Comparison of ENCODE assay signal across 14 cellular contexts in genomic region chr3:59335338-59335737, GRCh38.
A peak's percentile ranks its signal among the peaks of the same experiment; 100 is the strongest.
DNase-seq lines count a peak whose midpoint lies in the region; ATAC-seq and TF ChIP-seq lines count a peak whose summit lies in the region.
"Had no signal": no experiment of that assay in that cellular context is flagged by ENCODE, and none has a peak within 500 bp of the region (broad histone marks: within the 10 kb centered on the region; RNA-seq: fewer than 3 reads in every experiment).

No MANE protein-coding gene starts in this region.

- no peaks in the 10 kb centered on the region for H3K79me1 ChIP-seq in IMR-90 (ENCODE audit: low read depth in 1 of 2, low read length in 2 of 2)

- no peak for TF ChIP-seq EP300 in transverse colon (IDR thresholded peaks at IDR 0.05; ENCODE audit: low read depth)

- dilution Hi-C loops in IMR-90 (cut with HindIII; ENCODE audit: low sequenced_read_pairs, unreplicated experiment): no loop called here

- no peaks in the 10 kb centered on the region for H4K20me1 ChIP-seq in IMR-90 (ENCODE audit: insufficient read depth, low read length)

- H3K9me1 ChIP-seq in IMR-90 (ENCODE audit: insufficient read depth, low read length): no peaks in the 10 kb centered on the region; the same call in 1 of the 2 replicates

- H3K4me1 ChIP-seq in right cardiac atrium (ENCODE audit: control insufficient read depth, insufficient read depth, low read length): no peaks in the 10 kb centered on the region
- H3K4me1 ChIP-seq in IMR-90 (ENCODE audit: control insufficient read depth, insufficient read depth, low read length): peaks cover 2% of the 10 kb centered on the region; the same call in 1 of the 2 replicates
- no peaks in the 10 kb centered on the region for H3K4me1 ChIP-seq in transverse colon

- no peak overlapping the region for H2AK9ac ChIP-seq in IMR-90 (replicated peaks; ENCODE audit: low read depth, low read length, poor library complexity)

- CTCF ChIA-PET in IMR-90 (lab: Yijun Ruan, JAX): no interaction called here

- no peak for TF ChIP-seq RAD21 in IMR-90 (IDR thresholded peaks at IDR 0.05; ENCODE audit: low read length)

- H3K9ac ChIP-seq in IMR-90 (ENCODE audit: low read depth, low read length): no peak overlapping the region

- H3K36me3 ChIP-seq in IMR-90 (ENCODE audit: control insufficient read depth, insufficient read depth, low read length) (no peaks in the 10 kb centered on the region), transverse colon (no peaks in the 10 kb centered on the region)

- H3K27ac ChIP-seq in right cardiac atrium (ENCODE audit: low read length): no peak overlapping the region
- no peak overlapping the region for H3K27ac ChIP-seq in IMR-90 (ENCODE audit: insufficient read depth, low read length)
- no peak overlapping the region for H3K27ac ChIP-seq in transverse colon
- H3K27ac ChIP-seq: C4-2B, HL-60 had no signal

- no peak overlapping the region for H3K56ac ChIP-seq in IMR-90 (ENCODE audit: extremely low read depth, insufficient read depth, low read length)

- no peak overlapping the region for H3K4me3 ChIP-seq in right cardiac atrium (ENCODE audit: low read length)
- no peak overlapping the region for H3K4me3 ChIP-seq in IMR-90 (ENCODE audit: insufficient read depth, low read depth, low read length)
- no peak overlapping the region for H3K4me3 ChIP-seq in transverse colon
- H3K4me3 ChIP-seq: GM23338 had no signal

- H3K4ac ChIP-seq in IMR-90 (ENCODE audit: low read depth, low read length): no peak overlapping the region

- H2BK120ac ChIP-seq in IMR-90 (ENCODE audit: low read depth, low read length): no peak overlapping the region

- in situ Hi-C loops in IMR-90 (cut with MboI; ENCODE audit: low sequenced_read_pairs): no loop called here
- in situ Hi-C loops in ACHN (cut with HindIII; ENCODE audit: low pct_ligation_motif_present, low pct_unique_long_range_greater_than_20kb, low sequenced_read_pairs): no loop called here
- in situ Hi-C loops in transverse colon (cut with MboI; ENCODE audit: low pct_ligation_motif_present in 1 of 4, low pct_unique_long_range_greater_than_20kb in 1 of 4, low sequenced_read_pairs in 3 of 4): loop anchor here in 1 of 4 donors (10.0 kb wide), 1 partner anchor 61 kb away; no protein-coding TSS in a partner anchor

- H2BK15ac ChIP-seq in IMR-90 (ENCODE audit: low read depth, low read length): peak overlapping the region; percentile 74; the same call in 2 of the 3 replicates

- intact Hi-C loops in Right ventricle myocardium superior (cut with DNase I): no loop called here
- intact Hi-C loops in right cardiac atrium (cut with DNase I): loop anchor here in 1 of 4 donors (10.0 kb wide), 1 partner anchor 351 kb away; no protein-coding TSS in a partner anchor
- intact Hi-C loops in IMR-90 (cut with micrococcal nuclease): no loop called here
- intact Hi-C loops in left ventricle myocardium superior (cut with micrococcal nuclease): no loop called here
- intact Hi-C loops in transverse colon (cut with DNase I; ENCODE audit: low total_unique reads): no loop called here

- ATAC-seq in Right ventricle myocardium superior (ENCODE audit: poor library complexity) (peak; percentile 81), right cardiac atrium (no peak), IMR-90 (ENCODE audit: low read depth) (no peak), left ventricle myocardium superior (peak; percentile 90), GM18498 (IDR thresholded peaks at IDR 0.05; ENCODE audit: unreplicated experiment) (no peak)
- ATAC-seq: GM23338 had no signal

- H4K91ac ChIP-seq in IMR-90 (ENCODE audit: insufficient read depth, low read depth, low read length): no peak overlapping the region; the same call in 1 of the 2 replicates

- no peak overlapping the region for H3K4me2 ChIP-seq in IMR-90 (ENCODE audit: low read depth, low read length)
- H3K4me2 ChIP-seq: GM23338 had no signal

- H3K18ac ChIP-seq in IMR-90 (ENCODE audit: low read depth, low read length): peak overlapping the region; percentile 82

- no peaks in the 10 kb centered on the region for H3K27me3 ChIP-seq in right cardiac atrium (ENCODE audit: control insufficient read depth, insufficient read depth)
- peaks cover 4% of the 10 kb centered on the region for H3K27me3 ChIP-seq in IMR-90 (ENCODE audit: control insufficient read depth, insufficient read depth, low read length)
- H3K27me3 ChIP-seq in transverse colon: no peaks in the 10 kb centered on the region

- no peaks in the 10 kb centered on the region for H3K9me3 ChIP-seq in right cardiac atrium (ENCODE audit: control insufficient read depth, low read length)
- no peaks in the 10 kb centered on the region for H3K9me3 ChIP-seq in IMR-90 (ENCODE audit: control insufficient read depth, insufficient read depth, low read length)
- no peaks in the 10 kb centered on the region for H3K9me3 ChIP-seq in transverse colon

- peak overlapping the region; percentile 74; the same call in 1 of the 2 replicates for H4K5ac ChIP-seq in IMR-90 (ENCODE audit: low read depth, low read length)

- no peak overlapping the region for H2BK20ac ChIP-seq in IMR-90 (ENCODE audit: low read depth, low read length)

- WGBS in right cardiac atrium: 63% methylated on average over 6 of the region's 6 CpGs
- no CpG with 5 or more reads among the region's 6 CpGs for WGBS in IMR-90 (ENCODE audit: extremely low coverage in 2 of 2, insufficient read length in 1 of 2), 2 experiments
- WGBS in transverse colon (ENCODE audit: low coverage in 1 of 2), 2 donors: 89 to 96% methylated on average over 3 to 6 of the region's 6 CpGs

- no TSS peak for BruUV-seq in IMR-90 (replicated peaks; lab: Mats Ljungman, UMichigan)

- no peak overlapping the region for H2BK5ac ChIP-seq in IMR-90 (ENCODE audit: low read depth, low read length, poor library complexity, severe bottlenecking)

- H2AK5ac ChIP-seq in IMR-90 (ENCODE audit: low read depth, low read length): no peak overlapping the region

- DNase-seq in Right ventricle myocardium superior: no peak
- no peak for DNase-seq in right cardiac atrium
- no peak for DNase-seq in IMR-90
- DNase-seq in left ventricle myocardium superior: no peak
- DNase-seq in ACHN: no peak
- DNase-seq in transverse colon: no peak
- DNase-seq: CD4-positive, alpha-beta memory T cell; DMS153; DMS79; GDM1 had no signal

- POLR2A ChIA-PET in IMR-90 (lab: Charles Lee; ENCODE audit: unreplicated experiment): no interaction called here

- H3K23ac ChIP-seq in IMR-90 (ENCODE audit: low read depth, low read length): no peak overlapping the region

- TF ChIP-seq POLR2A in IMR-90 (IDR thresholded peaks at IDR 0.05; ENCODE audit: low read depth, low read length) (no peak), transverse colon (IDR thresholded peaks at IDR 0.05) (no peak)

- no peak overlapping the region for H2AFZ ChIP-seq in IMR-90 (replicated peaks; ENCODE audit: low read length, poor library complexity)
- H2AFZ ChIP-seq: GM23338 had no signal

- TF ChIP-seq CTCF in IMR-90 (conservative IDR thresholded peaks at IDR 0.05; ENCODE audit: low read depth, low read length) (no peak), transverse colon (IDR thresholded peaks at IDR 0.05) (no peak)

- no peak overlapping the region for H3K14ac ChIP-seq in IMR-90 (replicated peaks; ENCODE audit: low read depth, low read length)

- no peak overlapping the region for H4K8ac ChIP-seq in IMR-90 (ENCODE audit: low read depth in 2 of 2, low read length in 2 of 2)

TF ChIP-seq in IMR-90, 13 proteins besides CTCF, POLR2A, EP300 and RAD21:
- no peak for TF ChIP-seq RCOR1 (IDR thresholded peaks at IDR 0.05; ENCODE audit: insufficient replicate concordance, low read length)
- no peak for TF ChIP-seq CEBPB (IDR thresholded peaks at IDR 0.05; ENCODE audit: low read depth, low read length)
- TF ChIP-seq RFX5 (IDR thresholded peaks at IDR 0.05; ENCODE audit: low read depth, low read length): no peak

Comparison
In these comparisons a context has a peak if more than half of its experiments do, and no peak if none do; other contexts are left out.
1. ATAC-seq: peak in Right ventricle myocardium superior (single experiment) and left ventricle myocardium superior (single experiment); none in right cardiac atrium (0 of 2), IMR-90 (single experiment) and GM18498 (single experiment).